9 cellular contexts compared by ENCODE assay signal in the genomic region with DNA sequence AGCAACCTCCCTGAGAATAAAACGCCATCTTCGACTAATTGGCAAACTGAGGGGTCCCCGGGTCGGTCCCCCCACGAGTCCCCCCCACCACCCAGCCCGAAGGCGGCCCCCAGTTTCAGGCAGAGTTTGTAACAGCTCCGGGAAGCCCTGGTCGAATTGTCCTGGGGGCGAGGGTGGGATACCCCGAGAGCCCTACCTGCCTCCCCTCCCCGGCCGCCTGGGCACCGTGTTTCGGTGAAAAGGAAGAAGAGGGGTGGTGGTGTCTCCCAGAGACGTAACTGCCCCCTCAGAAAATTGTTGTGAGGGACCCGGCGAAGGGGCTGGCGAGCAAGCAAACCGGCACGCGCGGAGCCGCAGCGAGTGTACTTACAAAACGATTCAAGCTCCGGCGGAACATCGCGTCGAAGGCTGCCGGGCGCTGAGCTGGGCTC. TPM values are rescaled to one million over a fixed set of nuclear protein-coding genes. Genes with fewer than 3 reads are reported as not detected.
DNase-seq lines count a peak whose midpoint lies in the region; ATAC-seq and TF ChIP-seq lines count a peak whose summit lies in the region.
"Had no signal": no experiment of that assay in that cellular context is flagged by ENCODE, and none has a peak within 500 bp of the region (broad histone marks: within the 10 kb centered on the region; RNA-seq: fewer than 3 reads in every experiment).

No MANE protein-coding gene starts in this region.

- H3K4me1 ChIP-seq in adrenal gland (replicated peaks in 1 of 2) (no peaks in the 10 kb centered on the region), liver (ENCODE audit: control insufficient read depth in 4 of 4, insufficient read depth in 4 of 4, low read length in 3 of 4) (peaks cover 1 to 16% (median 8%) of the 10 kb centered on the region in 4 donors), tibial artery (peaks cover 0 to 10% (median 1%) of the 10 kb centered on the region in 4 donors)

- H3K9ac ChIP-seq in liver (ENCODE audit: low read depth in 1 of 2, low read length in 2 of 2): peak overlapping the region; percentile 54 to 71

- no peak for ATAC-seq in HG02571 (IDR thresholded peaks at IDR 0.05; ENCODE audit: unreplicated experiment)
- no peak for ATAC-seq in HG03025 (IDR thresholded peaks at IDR 0.05; ENCODE audit: low FRiP score, unreplicated experiment)

- H3K27ac ChIP-seq in adrenal gland (peak overlapping the region in 3 of 5 donors; percentile 26 to 98 (median 57)), liver (ENCODE audit: low read depth in 1 of 2, low read length in 2 of 2) (peak overlapping the region; percentile 71 to 73), tibial artery (peak overlapping the region; percentile 98 to 100)

- H3K36me3 ChIP-seq in adrenal gland (replicated peaks in 1 of 2): no peaks in the 10 kb centered on the region
- no peaks in the 10 kb centered on the region for H3K36me3 ChIP-seq in liver (ENCODE audit: control insufficient read depth in 4 of 4, insufficient read depth in 3 of 4, low read depth in 1 of 4, low read length in 3 of 4)
- no peaks in the 10 kb centered on the region for H3K36me3 ChIP-seq in tibial artery

- no peaks in the 10 kb centered on the region for H3K9me3 ChIP-seq in adrenal gland (replicated peaks in 1 of 3)
- H3K9me3 ChIP-seq in liver (ENCODE audit: control insufficient read depth in 4 of 4, low read length in 3 of 4): no peaks in the 10 kb centered on the region
- no peaks in the 10 kb centered on the region for H3K9me3 ChIP-seq in tibial artery

- H3K27me3 ChIP-seq in adrenal gland (peaks cover 3% of the 10 kb centered on the region), liver (ENCODE audit: control insufficient read depth in 4 of 4, insufficient read depth in 4 of 4, low read length in 3 of 4) (no peaks in the 10 kb centered on the region), tibial artery (no peaks in the 10 kb centered on the region)

- TF ChIP-seq CTCF in adrenal gland (IDR thresholded peaks at IDR 0.05): no peak
- no peak for TF ChIP-seq CTCF in liver (IDR thresholded peaks at IDR 0.05; ENCODE audit: low read depth, low read length, missing input control)
- no peak for TF ChIP-seq CTCF in tibial artery (IDR thresholded peaks at IDR 0.05)

- intact Hi-C loops in adrenal gland (cut with DNase I) (no loop called here), tibial artery (cut with DNase I; ENCODE audit: low total_unique reads) (no loop called here)

- DNase-seq in activated CD8-positive, alpha-beta memory T cell treated with anti-CD3 and anti-CD28 coated beads for 48 hours (ENCODE audit: low read depth in 2 of 3, low spot score in 2 of 3): peak in 2 of 3 experiments; percentile 1
- DNase-seq in activated CD8-positive, alpha-beta memory T cell treated with anti-CD3 and anti-CD28 coated beads, Interleukin-2, amount 50 U/mL, for 48 hours: no peak
- DNase-seq in adrenal gland: peak in 2 of 7 donors; percentile 14 to 26
- no peak for DNase-seq in tibial artery
- no peak for DNase-seq in MV-4-11 (lab: John Stamatoyannopoulos, UW)

- H3K4me3 ChIP-seq in adrenal gland (peak overlapping the region; percentile 22 to 82 (median 36)), liver (ENCODE audit: low read depth in 1 of 3, low read length in 3 of 3) (peak overlapping the region; percentile 69 to 89 (median 78)), tibial artery (peak overlapping the region; percentile 88 to 90)

- TF ChIP-seq RAD21 in liver (IDR thresholded peaks at IDR 0.05): no peak

- 0 to 36% (median 22%) methylated on average over 18 to 33 of the region's 33 CpGs; no CpG with 5 or more reads in 1 of the 4 donors for WGBS in adrenal gland, 4 donors
- under 1% methylated on average over 33 of the region's 33 CpGs for WGBS in liver

- no peak for TF ChIP-seq POLR2A in adrenal gland (IDR thresholded peaks at IDR 0.05)

TF ChIP-seq in liver, 16 proteins besides CTCF, POLR2A, EP300 and RAD21:
- TF ChIP-seq JUND (IDR thresholded peaks at IDR 0.05) (no peak), SP1 (IDR thresholded peaks at IDR 0.05) (no peak), TAF1 (conservative IDR thresholded peaks at IDR 0.05) (no peak), FOXA1 (IDR thresholded peaks at IDR 0.05) (no peak), NR2F2 (IDR thresholded peaks at IDR 0.05) (no peak), RXRA (IDR thresholded peaks at IDR 0.05) (no peak)
- TF ChIP-seq, protein P1, sequence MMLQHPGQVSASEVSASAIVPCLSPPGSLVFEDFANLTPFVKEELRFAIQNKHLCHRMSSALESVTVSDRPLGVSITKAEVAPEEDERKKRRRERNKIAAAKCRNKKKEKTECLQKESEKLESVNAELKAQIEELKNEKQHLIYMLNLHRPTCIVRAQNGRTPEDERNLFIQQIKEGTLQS (IDR thresholded peaks at IDR 0.05): no peak

RNA-seq across cellular contexts. Expression of a gene that starts 1.2 kb away (rescaled TPM):
- total RNA-seq in adrenal gland (10 to 100 TPM; 14.6 to 29.9 (median 20.9) TPM), liver (10 to 100 TPM; 16.0 to 52.1 TPM)
- polyA plus RNA-seq in adrenal gland (10 to 100 TPM in 1 of 3 donors, 1 to 10 TPM in 2; 3.3 to 13.8 (median 4.6) TPM), liver (10 to 100 TPM; 11.8 to 21.8 TPM)

RNA-seq across cellular contexts. Expression of a gene that starts 33.7 kb away (rescaled TPM):
- total RNA-seq in adrenal gland (not detected), liver (under 1 TPM in 1 of 2 donors, not detected in 1; 0.08 TPM)
- polyA plus RNA-seq in adrenal gland (not detected), liver (under 1 TPM in 1 of 2 donors, not detected in 1; 0.28 TPM)
- polyA plus RNA-seq: adipose tissue had no signal

Comparison
In these comparisons a context has a peak if more than half of its experiments do, and no peak if none do; other contexts are left out.
1. DNase-seq: peak in activated CD8-positive, alpha-beta memory T cell treated with anti-CD3 and anti-CD28 coated beads for 48 hours (2 of 3); none in activated CD8-positive, alpha-beta memory T cell treated with anti-CD3 and anti-CD28 coated beads, Interleukin-2, amount 50 U/mL, for 48 hours (single experiment), tibial artery (0 of 2) and MV-4-11 (single experiment).
2. H3K4me3 ChIP-seq: peak in every context shown above with its lines; median percentile 89 in tibial artery; 78 in liver; 36 in adrenal gland.
3. Peak in every context shown above with its lines, with median percentiles within 50 percentile points of each other: H3K27ac ChIP-seq.